Comparison of ENCODE assay signal across 8 cellular contexts in genomic region chr12:32400114-32400672, GRCh38. TPM values are rescaled to one million over a fixed set of nuclear protein-coding genes. Genes with fewer than 3 reads are reported as not detected.
DNase-seq lines count a peak whose midpoint lies in the region; ATAC-seq and TF ChIP-seq lines count a peak whose summit lies in the region.

No MANE protein-coding gene starts in this region.

- H3K4me3 ChIP-seq in HFF-Myc (replicated peaks; ENCODE audit: low read depth, low read length), result peak overlapping the region; percentile 49
- H3K4me3 ChIP-seq in ascending aorta, result peak overlapping the region; percentile 85 to 89
- peak overlapping the region; percentile 75 to 92 (median 80) for H3K4me3 ChIP-seq in subcutaneous abdominal adipose tissue (ENCODE audit: low read depth in 1 of 5, low read length in 5 of 5)

- DNase-seq in AG08396 (ENCODE audit: low spot score) (peak; percentile 20), HFF-Myc (ENCODE audit: extremely low read depth, low read depth) (no peak), ascending aorta (ENCODE audit: low spot score in 2 of 2) (no peak), immature natural killer cell (no peak), GM13977 (ENCODE audit: low spot score) (no peak), amniotic stem cell (lab: John Stamatoyannopoulos, UW) (no peak)

- no peak for TF ChIP-seq CTCF in HFF-Myc (IDR thresholded peaks at IDR 0.05; ENCODE audit: low read depth, low read length, missing control alignments)
- TF ChIP-seq CTCF in ascending aorta (IDR thresholded peaks at IDR 0.05), result no peak
- TF ChIP-seq CTCF in GM13977 (IDR thresholded peaks at IDR 0.05; ENCODE audit: extremely low read depth, insufficient read depth, missing control alignments), result no peak

- H3K4me3 Mint-ChIP-seq in immature natural killer cell, result peak overlapping the region; percentile 54 to 82 (median 72)

- H3K4me1 Mint-ChIP-seq in immature natural killer cell, result peaks cover 13% of the 10 kb centered on the region in 2 donors

- intact Hi-C loops in ascending aorta (cut with DNase I), result loop anchor here (5.0 kb wide), 1 partner anchor 47 kb away; no protein-coding TSS in a partner anchor

- H3K36me3 Mint-ChIP-seq in immature natural killer cell, result no peaks in the 10 kb centered on the region

- H3K4me1 ChIP-seq in ascending aorta (no peaks in the 10 kb centered on the region), subcutaneous abdominal adipose tissue (ENCODE audit: control insufficient read depth in 5 of 5, insufficient read depth in 5 of 5, low read length in 5 of 5) (peaks cover 4 to 28% (median 19%) of the 10 kb centered on the region in 5 donors)

- peak overlapping the region; percentile 57 to 86 (median 71) for H3K9ac ChIP-seq in subcutaneous abdominal adipose tissue (ENCODE audit: low read length in 5 of 5)

- H3K27me3 ChIP-seq in ascending aorta (no peaks in the 10 kb centered on the region), subcutaneous abdominal adipose tissue (ENCODE audit: control insufficient read depth in 5 of 5, insufficient read depth in 4 of 5, low read length in 5 of 5) (no peaks in the 10 kb centered on the region)

- no peaks in the 10 kb centered on the region for H3K36me3 ChIP-seq in ascending aorta
- no peaks in the 10 kb centered on the region for H3K36me3 ChIP-seq in subcutaneous abdominal adipose tissue (ENCODE audit: control insufficient read depth in 5 of 5, insufficient read depth in 5 of 5, low read length in 5 of 5)

- H3K27ac ChIP-seq in ascending aorta (peak overlapping the region in 1 of 2 donors; percentile 73), subcutaneous abdominal adipose tissue (ENCODE audit: low read depth, low read length) (peak overlapping the region; percentile 57)

- in situ Hi-C loops in GM13977 (cut with MboI; ENCODE audit: low pct_unique_long_range_greater_than_20kb, low sequenced_read_pairs, unreplicated experiment), result no loop called here

- no peak overlapping the region for H3K27ac Mint-ChIP-seq in immature natural killer cell

- H3K9me3 ChIP-seq in ascending aorta (no peaks in the 10 kb centered on the region), subcutaneous abdominal adipose tissue (ENCODE audit: control insufficient read depth in 5 of 5, low read length in 5 of 5) (no peaks in the 10 kb centered on the region)

- ATAC-seq in HG03045 (IDR thresholded peaks at IDR 0.05; ENCODE audit: unreplicated experiment), result no peak

- H3K27me3 Mint-ChIP-seq in immature natural killer cell (ENCODE audit: low read depth in 3 of 3), result peaks cover 0 to 14% (median 8%) of the 10 kb centered on the region in 3 donors

- H3K9me3 Mint-ChIP-seq in immature natural killer cell, result no peaks in the 10 kb centered on the region

RNA-seq across cellular contexts. Expression of gene FGD4, which starts 0.8 kb away (rescaled TPM):
- total RNA-seq in ascending aorta, result 47.5 TPM
- polyA plus RNA-seq in immature natural killer cell, result 1 to 10 TPM in 1 of 3 donors, under 1 TPM in 2; 0.12 to 2.3 (median 0.39) TPM
